Comparison of ENCODE assay signal across 18 cellular contexts in genomic region chr7:123570390-123571182, GRCh38. TPM values are rescaled to one million over a fixed set of nuclear protein-coding genes. Genes with fewer than 3 reads are reported as not detected.
DNase-seq lines count a peak whose midpoint lies in the region; ATAC-seq and TF ChIP-seq lines count a peak whose summit lies in the region.
"Had no signal": no experiment of that assay in that cellular context is flagged by ENCODE, and none has a peak within 500 bp of the region (broad histone marks: within the 10 kb centered on the region; RNA-seq: fewer than 3 reads in every experiment).

No MANE protein-coding gene starts in this region.

- no peaks in the 10 kb centered on the region for H3K27me3 Mint-ChIP-seq in endodermal cell (ENCODE audit: insufficient read depth)
- H3K27me3 Mint-ChIP-seq in CD8-positive, alpha-beta memory T cell, result peaks cover 1 to 8% of the 10 kb centered on the region in 2 donors
- H3K27me3 Mint-ChIP-seq: type B pancreatic cell had no signal

- no peaks in the 10 kb centered on the region for H3K9me2 ChIP-seq in SK-N-SH

- no peaks in the 10 kb centered on the region for H3K36me3 ChIP-seq in SK-N-SH (replicated peaks in 1 of 2; ENCODE audit: control insufficient read depth in 1 of 2, insufficient read depth in 2 of 2, low read length in 1 of 2)
- H3K36me3 ChIP-seq in endodermal cell (ENCODE audit: control insufficient read depth, insufficient read depth, low read length), result no peaks in the 10 kb centered on the region
- no peaks in the 10 kb centered on the region for H3K36me3 ChIP-seq in HAP-1 (replicated peaks)
- H3K36me3 ChIP-seq in CD8-positive, alpha-beta memory T cell (ENCODE audit: insufficient read depth, low read length), result no peaks in the 10 kb centered on the region
- H3K36me3 ChIP-seq: ascending aorta, BLaER1 had no signal

- H4K20me1 ChIP-seq in SK-N-SH (ENCODE audit: insufficient read depth), result no peaks in the 10 kb centered on the region
- H4K20me1 ChIP-seq: BLaER1 had no signal

- TF ChIP-seq CTCF in SK-N-SH (IDR thresholded peaks at IDR 0.05) (no peak), endodermal cell (conservative IDR thresholded peaks at IDR 0.05) (no peak)

- H3K27me3 ChIP-seq in SK-N-SH (ENCODE audit: insufficient read depth) (no peaks in the 10 kb centered on the region), endodermal cell (ENCODE audit: control insufficient read depth, insufficient read depth, low read length, poor library complexity, severe bottlenecking) (no peaks in the 10 kb centered on the region), HAP-1 (ENCODE audit: low read depth) (no peaks in the 10 kb centered on the region)
- no peaks in the 10 kb centered on the region for H3K27me3 ChIP-seq in CD8-positive, alpha-beta memory T cell (ENCODE audit: insufficient read depth, low read length, poor library complexity, severe bottlenecking)
- H3K27me3 ChIP-seq: ascending aorta, BLaER1 had no signal

- DNase-seq in LHCN-M2 (ENCODE audit: low read depth) (peak; percentile 13), SK-N-SH (no peak), iris pigment epithelial cell (ENCODE audit: low read depth) (peak; percentile 15), endodermal cell (no peak), HAP-1 (ENCODE audit: low spot score in 2 of 2) (no peak), ureter (ENCODE audit: low spot score) (no peak)
- DNase-seq in CD8-positive, alpha-beta memory T cell, result no peak
- DNase-seq: activated B cell treated with CpG ODN at 0.5 μM for 24 hours; foreskin fibroblast; KG1; stimulated activated CD4-positive, alpha-beta T cell treated with anti-CD3 and anti-CD28 coated beads, Interleukin-4, amount 100 ng/mL, for 4 hours had no signal

- H3K4me3 Mint-ChIP-seq in endodermal cell, result no peak overlapping the region
- H3K4me3 Mint-ChIP-seq in CD8-positive, alpha-beta memory T cell, result no peak overlapping the region
- H3K4me3 Mint-ChIP-seq: activated B cell treated with CpG ODN at 0.5 μM for 24 hours, type B pancreatic cell had no signal

- no peak for TF ChIP-seq RAD21 in SK-N-SH (IDR thresholded peaks at IDR 0.05; ENCODE audit: low read length)

- H3K4me1 ChIP-seq in SK-N-SH (ENCODE audit: control insufficient read depth in 1 of 2, insufficient read depth in 2 of 2, low read depth in 1 of 2, low read length in 1 of 2), result no peaks in the 10 kb centered on the region; a peak in 1 of 4 replicates
- H3K4me1 ChIP-seq in endodermal cell (ENCODE audit: control insufficient read depth, insufficient read depth, low read length), result no peaks in the 10 kb centered on the region
- H3K4me1 ChIP-seq in HAP-1, result no peaks in the 10 kb centered on the region
- no peaks in the 10 kb centered on the region for H3K4me1 ChIP-seq in CD8-positive, alpha-beta memory T cell (ENCODE audit: insufficient read depth, low read length)
- H3K4me1 ChIP-seq: ascending aorta had no signal

- no peak overlapping the region for H3K4me3 ChIP-seq in SK-N-SH (ENCODE audit: low read depth in 2 of 2, low read length in 1 of 2)
- no peak overlapping the region for H3K4me3 ChIP-seq in endodermal cell (ENCODE audit: low read length)
- no peak overlapping the region for H3K4me3 ChIP-seq in HAP-1
- H3K4me3 ChIP-seq in CD8-positive, alpha-beta memory T cell (ENCODE audit: low read length), result no peak overlapping the region
- H3K4me3 ChIP-seq: ascending aorta, BLaER1, lung, PC-9 had no signal

- no peak for TF ChIP-seq EP300 in SK-N-SH (IDR thresholded peaks at IDR 0.05; ENCODE audit: borderline replicate concordance in 1 of 2, low read depth in 1 of 2, low read length in 1 of 2)

- WGBS in SK-N-SH (ENCODE audit: low lambda C conversion rate), result 65% methylated on average over 4 of the region's 4 CpGs
- WGBS in endodermal cell (ENCODE audit: insufficient coverage in 1 of 2, insufficient read length in 1 of 2), 2 experiments, result 92 to 93% methylated on average over 2 to 4 of the region's 4 CpGs

- H3K27ac Mint-ChIP-seq in endodermal cell, result no peak overlapping the region
- no peak overlapping the region for H3K27ac Mint-ChIP-seq in CD8-positive, alpha-beta memory T cell
- H3K27ac Mint-ChIP-seq: activated B cell treated with CpG ODN at 0.5 μM for 24 hours, type B pancreatic cell had no signal

- in situ Hi-C loops in HAP-1 (cut with MboI; ENCODE audit: low sequenced_read_pairs), result no loop called here

- no peak overlapping the region for H3K4me2 ChIP-seq in SK-N-SH
- H3K4me2 ChIP-seq: BLaER1, PC-9 had no signal

- peak; percentile 51 for ATAC-seq in GM19463 (IDR thresholded peaks at IDR 0.05; ENCODE audit: unreplicated experiment)
- ATAC-seq: sciatic nerve had no signal

- no peaks in the 10 kb centered on the region for H3K9me3 Mint-ChIP-seq in endodermal cell
- H3K9me3 Mint-ChIP-seq in CD8-positive, alpha-beta memory T cell, result no peaks in the 10 kb centered on the region
- H3K9me3 Mint-ChIP-seq: activated B cell treated with CpG ODN at 0.5 μM for 24 hours, type B pancreatic cell had no signal

- H3K27ac ChIP-seq in SK-N-SH (ENCODE audit: low read depth in 2 of 2, low read length in 1 of 2) (no peak overlapping the region), endodermal cell (ENCODE audit: low read depth, low read length) (no peak overlapping the region)
- H3K27ac ChIP-seq in CD8-positive, alpha-beta memory T cell (ENCODE audit: low read depth, low read length), result no peak overlapping the region
- H3K27ac ChIP-seq: ascending aorta, BLaER1, PC-9 had no signal

- H3F3A ChIP-seq in SK-N-SH (replicated peaks; ENCODE audit: insufficient read depth), result no peaks in the 10 kb centered on the region

- CTCF ChIA-PET in SK-N-SH (lab: Yijun Ruan, JAX), result interaction anchor here (0.6 to 3.1 kb wide), 2 partner anchors 10 to 138 kb away, joined by 4 to 16 read pairs; no protein-coding TSS in a partner anchor
- CTCF ChIA-PET in CD8-positive, alpha-beta memory T cell (lab: Charles Lee), result no interaction called here

- no peaks in the 10 kb centered on the region for H3K79me2 ChIP-seq in SK-N-SH (ENCODE audit: insufficient read depth)

- 0 out of 2 replicates have a peak overlapping the region, but pooled peaks have one; percentile 8 for H2AFZ ChIP-seq in SK-N-SH (ENCODE audit: low read depth)
- H2AFZ ChIP-seq: PC-9 had no signal

- H3K4me1 Mint-ChIP-seq in endodermal cell, result peaks cover 11% of the 10 kb centered on the region
- H3K4me1 Mint-ChIP-seq in CD8-positive, alpha-beta memory T cell, result no peaks in the 10 kb centered on the region

- POLR2A ChIA-PET in SK-N-SH (lab: Yijun Ruan, JAX), result no interaction called here
- POLR2A ChIA-PET in CD8-positive, alpha-beta memory T cell (lab: Charles Lee), result no interaction called here

- H3K36me3 Mint-ChIP-seq in endodermal cell (ENCODE audit: low read depth), result no peaks in the 10 kb centered on the region
- H3K36me3 Mint-ChIP-seq in CD8-positive, alpha-beta memory T cell, result no peaks in the 10 kb centered on the region
- H3K36me3 Mint-ChIP-seq: type B pancreatic cell had no signal

- H3K9me3 ChIP-seq in SK-N-SH (no peaks in the 10 kb centered on the region), endodermal cell (ENCODE audit: control insufficient read depth, low read length) (no peaks in the 10 kb centered on the region), HAP-1 (no peaks in the 10 kb centered on the region)
- no peaks in the 10 kb centered on the region for H3K9me3 ChIP-seq in CD8-positive, alpha-beta memory T cell (ENCODE audit: low read length)
- H3K9me3 ChIP-seq: ascending aorta, BLaER1 had no signal

- H3K9ac ChIP-seq in SK-N-SH (no peak overlapping the region), endodermal cell (ENCODE audit: extremely low read depth, low read length, poor library complexity, severe bottlenecking) (no peak overlapping the region)
- H3K9ac ChIP-seq: BLaER1 had no signal

TF ChIP-seq in SK-N-SH, 30 proteins besides CTCF, POLR2A, EP300 and RAD21:
- TF ChIP-seq NRF1 (IDR thresholded peaks at IDR 0.05; ENCODE audit: low read depth, low read length) (no peak), RXRA (IDR thresholded peaks at IDR 0.05; ENCODE audit: borderline replicate concordance, low read depth) (no peak)
TF ChIP-seq in SK-N-SH: peak in this region for 0.

RNA-seq across cellular contexts. Expression of gene NDUFA5, which starts 13.0 kb away (rescaled TPM):
- total RNA-seq in LHCN-M2 (2014; rRNA removed), result 79.1 and 79.6 TPM in 2 replicates
- polyA plus RNA-seq in LHCN-M2 (2012), result 35.6 TPM
- 10.9 and 14.6 TPM in 2 replicates for polyA plus RNA-seq in SK-N-SH (2012; rRNA removed)
- polyA plus RNA-seq in SK-N-SH (2012; cell fraction: cytosol; rRNA removed), result 20.3 and 38.9 TPM in 2 replicates
- polyA plus RNA-seq in SK-N-SH (2012; cell fraction: nucleus; rRNA removed), result 2.5 and 7.4 TPM in 2 replicates
- total RNA-seq in endodermal cell, result 10 to 100 TPM; 48.6 to 52.3 TPM
- 62.4 TPM for polyA plus RNA-seq in endodermal cell (2013, experiment 1 of 2)
- 59.7 TPM for polyA plus RNA-seq in endodermal cell (2013, experiment 2 of 2)
- 10 to 100 TPM; 61.3 to 66.3 TPM for total RNA-seq in CD8-positive, alpha-beta memory T cell
- polyA plus RNA-seq in CD8-positive, alpha-beta memory T cell, result 80.2 TPM
- 81.5 TPM for total RNA-seq in ureter

RNA-seq across cellular contexts. Expression of gene ASB15, which starts 31.0 kb away (rescaled TPM):
- total RNA-seq in LHCN-M2 (2014; rRNA removed) (not detected in 2 replicates), endodermal cell (not detected), ureter (not detected)
- not detected for polyA plus RNA-seq in LHCN-M2 (2012)
- polyA plus RNA-seq in SK-N-SH (2012; rRNA removed), result not detected in 2 replicates
- not detected in 2 replicates for polyA plus RNA-seq in SK-N-SH (2012; cell fraction: cytosol; rRNA removed)
- not detected in 2 replicates for polyA plus RNA-seq in SK-N-SH (2012; cell fraction: nucleus; rRNA removed)
- polyA plus RNA-seq in endodermal cell (2013, experiment 1 of 2), result not detected
- not detected for polyA plus RNA-seq in endodermal cell (2013, experiment 2 of 2)
- not detected for total RNA-seq in CD8-positive, alpha-beta memory T cell
- polyA plus RNA-seq in CD8-positive, alpha-beta memory T cell, result 0.03 TPM
- total RNA-seq: activated B cell treated with CpG ODN at 0.5 μM for 24 hours, ascending aorta, lung, PC-9, sciatic nerve had no signal
- polyA plus RNA-seq: lung had no signal

RNA-seq across cellular contexts. Expression of gene IQUB, which starts 36.2 kb away (rescaled TPM):
- total RNA-seq in LHCN-M2 (2014; rRNA removed) (0.26 and 0.29 TPM in 2 replicates), endodermal cell (1 to 10 TPM in 1 of 2 donors, under 1 TPM in 1; 0.88 to 2.1 TPM), ureter (1.6 TPM)
- polyA plus RNA-seq in LHCN-M2 (2012), result 0.15 TPM
- 0.10 and 0.11 TPM in 2 replicates for polyA plus RNA-seq in SK-N-SH (2012; rRNA removed)
- 0.13 and 0.15 TPM in 2 replicates for polyA plus RNA-seq in SK-N-SH (2012; cell fraction: cytosol; rRNA removed)
- 0.09 and 0.26 TPM in 2 replicates for polyA plus RNA-seq in SK-N-SH (2012; cell fraction: nucleus; rRNA removed)
- 1.2 TPM for polyA plus RNA-seq in endodermal cell (2013, experiment 1 of 2)
- 1.6 TPM for polyA plus RNA-seq in endodermal cell (2013, experiment 2 of 2)
- not detected for total RNA-seq in CD8-positive, alpha-beta memory T cell
- 0.08 TPM for polyA plus RNA-seq in CD8-positive, alpha-beta memory T cell
- total RNA-seq: ascending aorta had no signal

Comparison
In these comparisons a context has a peak if more than half of its experiments do, and no peak if none do; other contexts are left out.
1. DNase-seq: peak in LHCN-M2 (single experiment) and iris pigment epithelial cell (single experiment); none in SK-N-SH (single experiment), endodermal cell (single experiment), HAP-1 (0 of 2), CD8-positive, alpha-beta memory T cell (0 of 5) and ureter (single experiment).